ENCODE assay signal across 11 cellular contexts in genomic region chr17:7354262-7354781, GRCh38. TPM values are rescaled to one million over a fixed set of nuclear protein-coding genes. Genes with fewer than 3 reads are reported as not detected.
DNase-seq lines count a peak whose midpoint lies in the region; FAIRE-seq and TF ChIP-seq lines count a peak whose summit lies in the region.
"Had no signal": no experiment of that assay in that cellular context is flagged by ENCODE, and none has a peak within 500 bp of the region (broad histone marks: within the 10 kb centered on the region; RNA-seq: fewer than 3 reads in every experiment).

No MANE protein-coding gene starts in this region.

- DNase-seq in BJ (ENCODE audit: low read depth) (no peak), H54 (ENCODE audit: insufficient read length, low spot score) (peak; percentile 50), astrocyte of the spinal cord (ENCODE audit: low read depth, low spot score) (peak; percentile 48), mesendoderm (peak; percentile 52), SJCRH30 (no peak), NCI-H524 treated with DMSO at 0.1 percent for 48 hours (lab: John Stamatoyannopoulos, UW) (no peak), MV-4-11 (lab: John Stamatoyannopoulos, UW) (no peak)
- no peak for DNase-seq in central memory CD4-positive, alpha-beta T cell
- DNase-seq: NCI-H2107 had no signal

- H3K79me2 ChIP-seq in mesendoderm (ENCODE audit: control insufficient read depth, insufficient read depth, low read length): no peaks in the 10 kb centered on the region

- TF ChIP-seq POLR2A in H54 (IDR thresholded peaks at IDR 0.05; ENCODE audit: low read depth, low read length): no peak

- in situ Hi-C loops in astrocyte of the spinal cord (cut with HindIII; ENCODE audit: low sequenced_read_pairs): no loop called here

- H3K18ac ChIP-seq in mesendoderm (ENCODE audit: low read length): no peak overlapping the region

- H2BK120ac ChIP-seq in mesendoderm (ENCODE audit: low read depth, low read length): no peak overlapping the region

- H4K5ac ChIP-seq in mesendoderm (ENCODE audit: low read length): no peak overlapping the region

- peaks cover 5% of the 10 kb centered on the region for H3K4me1 ChIP-seq in mesendoderm (ENCODE audit: control insufficient read depth, low read depth, low read length)
- peaks cover 12% of the 10 kb centered on the region; the same call in 1 of the 2 replicates for H3K4me1 ChIP-seq in SJCRH30

- no peaks in the 10 kb centered on the region for H3K9me3 ChIP-seq in SJCRH30 (replicated peaks)
- H3K9me3 ChIP-seq: pancreas had no signal

- POLR2A ChIA-PET in BJ (lab: Charles Lee): interaction anchor here (1.0 kb wide), 1 partner anchor 50 kb away, joined by 3 read pairs; the partner anchor contains the start of gene TMEM256

- no peak overlapping the region for H2BK5ac ChIP-seq in mesendoderm (ENCODE audit: low read length)

- CTCF ChIA-PET in BJ (lab: Yijun Ruan, JAX): interaction anchor here (1.0 to 4.8 kb wide), 11 partner anchors 8 to 333 kb away, joined by 3 to 45 read pairs (median 22); partner anchors contain the start of genes SENP3, TMEM102, TMEM256 and TP53

- H3K23ac ChIP-seq in mesendoderm (ENCODE audit: low read length): no peak overlapping the region

- no peak overlapping the region for H4K8ac ChIP-seq in mesendoderm (ENCODE audit: low read depth, low read length)

- no peak for FAIRE-seq in H54 (lab: Jason Lieb, UNC)
- FAIRE-seq: pancreas had no signal

- H3K36me3 ChIP-seq in BJ (ENCODE audit: control insufficient read depth, insufficient read depth, low read length): no peaks in the 10 kb centered on the region
- no peaks in the 10 kb centered on the region for H3K36me3 ChIP-seq in mesendoderm (ENCODE audit: control insufficient read depth, insufficient read depth, low read length)
- no peaks in the 10 kb centered on the region for H3K36me3 ChIP-seq in SJCRH30
- H3K36me3 ChIP-seq: pancreas had no signal

- H3K27ac ChIP-seq in mesendoderm (ENCODE audit: low read depth, low read length): no peak overlapping the region
- H3K27ac ChIP-seq in SJCRH30: no peak overlapping the region
- H3K27ac ChIP-seq: pancreas had no signal

- H3K56ac ChIP-seq in mesendoderm (ENCODE audit: low read length): no peak overlapping the region

- H3K4ac ChIP-seq in mesendoderm (ENCODE audit: low read depth, low read length): no peak overlapping the region

- no peak overlapping the region for H3K4me2 ChIP-seq in mesendoderm (ENCODE audit: low read length)

- no CpG with 5 or more reads among the region's 8 CpGs for WGBS in mesendoderm (ENCODE audit: extremely low coverage, insufficient coverage, low lambda C conversion rate)

- H3K79me1 ChIP-seq in mesendoderm (ENCODE audit: low read length): no peaks in the 10 kb centered on the region

- no peak overlapping the region for H2BK15ac ChIP-seq in mesendoderm (replicated peaks; ENCODE audit: low read depth)

- TF ChIP-seq CTCF in BJ (IDR thresholded peaks at IDR 0.05; ENCODE audit: insufficient read depth, low read depth, low read length) (no peak), astrocyte of the spinal cord (IDR thresholded peaks at IDR 0.05; ENCODE audit: low read depth, low read length) (no peak)

- no peak overlapping the region for H2AK5ac ChIP-seq in mesendoderm (ENCODE audit: low read length)

- H3K9ac ChIP-seq in mesendoderm (ENCODE audit: low read length): no peak overlapping the region

- peak overlapping the region; percentile 8; the same call in 1 of the 2 replicates for H3K4me3 ChIP-seq in BJ (ENCODE audit: low read depth, low read length)
- H3K4me3 ChIP-seq in astrocyte of the spinal cord (ENCODE audit: low read depth, low read length): no peak overlapping the region
- no peak overlapping the region for H3K4me3 ChIP-seq in mesendoderm (ENCODE audit: low read length)
- H3K4me3 ChIP-seq in SJCRH30: no peak overlapping the region
- H3K4me3 ChIP-seq: pancreas had no signal

- H3K27me3 ChIP-seq in BJ (ENCODE audit: control insufficient read depth, insufficient read depth, low read length): no peaks in the 10 kb centered on the region
- no peaks in the 10 kb centered on the region for H3K27me3 ChIP-seq in mesendoderm (ENCODE audit: insufficient read depth, low read length, poor library complexity)
- no peaks in the 10 kb centered on the region for H3K27me3 ChIP-seq in SJCRH30
- H3K27me3 ChIP-seq: pancreas had no signal

RNA-seq across cellular contexts. Expression of gene TMEM95, which starts 0.6 kb away (rescaled TPM):
- polyA plus RNA-seq in BJ (2011; rRNA removed): not detected in 2 replicates
- not detected in 2 replicates for polyA minus RNA-seq in BJ (2011; rRNA and poly(A)+ RNA removed)
- polyA plus RNA-seq in mesendoderm (2013, experiment 1 of 2): not detected
- polyA plus RNA-seq in mesendoderm (2013, experiment 2 of 2): not detected
- total RNA-seq in SJCRH30 (2014; rRNA removed; shearing (Covaris generic)): not detected in 2 replicates
- total RNA-seq: pancreas had no signal
- polyA plus RNA-seq: adipose tissue, pancreas had no signal

RNA-seq across cellular contexts. Expression of gene KCTD11, which starts 2.4 kb away (rescaled TPM):
- 16.2 and 19.8 TPM in 2 replicates for polyA plus RNA-seq in BJ (2011; rRNA removed)
- polyA minus RNA-seq in BJ (2011; rRNA and poly(A)+ RNA removed): 11.7 and 15.9 TPM in 2 replicates
- polyA plus RNA-seq in mesendoderm (2013, experiment 1 of 2): 4.5 TPM
- polyA plus RNA-seq in mesendoderm (2013, experiment 2 of 2): 4.6 TPM
- total RNA-seq in SJCRH30 (2014; rRNA removed; shearing (Covaris generic)): 1.7 and 2.6 TPM in 2 replicates

RNA-seq across cellular contexts. Expression of gene ACAP1, which starts 18.0 kb away (rescaled TPM):
- 1.7 and 2.0 TPM in 2 replicates for polyA plus RNA-seq in BJ (2011; rRNA removed)
- 0.77 and 1.2 TPM in 2 replicates for polyA minus RNA-seq in BJ (2011; rRNA and poly(A)+ RNA removed)
- polyA plus RNA-seq in mesendoderm (2013, experiment 1 of 2): 21.2 TPM
- polyA plus RNA-seq in mesendoderm (2013, experiment 2 of 2): 18.4 TPM
- 0.20 and 0.67 TPM in 2 replicates for total RNA-seq in SJCRH30 (2014; rRNA removed; shearing (Covaris generic))

RNA-seq across cellular contexts. Expression of gene NEURL4, which starts 25.2 kb away (rescaled TPM):
- polyA plus RNA-seq in BJ (2011; rRNA removed): 8.0 and 14.9 TPM in 2 replicates
- polyA minus RNA-seq in BJ (2011; rRNA and poly(A)+ RNA removed): 12.9 and 14.8 TPM in 2 replicates
- polyA plus RNA-seq in mesendoderm (2013, experiment 1 of 2): 13.0 TPM
- polyA plus RNA-seq in mesendoderm (2013, experiment 2 of 2): 14.2 TPM
- total RNA-seq in SJCRH30 (2014; rRNA removed; shearing (Covaris generic)): 18.7 and 19.7 TPM in 2 replicates

RNA-seq across cellular contexts. Expression of gene TNK1, which starts 26.6 kb away (rescaled TPM):
- 1.7 and 2.2 TPM in 2 replicates for polyA plus RNA-seq in BJ (2011; rRNA removed)
- polyA minus RNA-seq in BJ (2011; rRNA and poly(A)+ RNA removed): 1.3 and 2.9 TPM in 2 replicates
- polyA plus RNA-seq in mesendoderm (2013, experiment 1 of 2): 1.7 TPM
- 1.8 TPM for polyA plus RNA-seq in mesendoderm (2013, experiment 2 of 2)
- total RNA-seq in SJCRH30 (2014; rRNA removed; shearing (Covaris generic)): not detected in 2 replicates

Comparison
In these comparisons a context has a peak if more than half of its experiments do, and no peak if none do; other contexts are left out.
1. DNase-seq: peak in H54 (single experiment), astrocyte of the spinal cord (single experiment) and mesendoderm (single experiment); none in BJ (single experiment), SJCRH30 (0 of 2), central memory CD4-positive, alpha-beta T cell (single experiment), NCI-H524 treated with DMSO at 0.1 percent for 48 hours (single experiment) and MV-4-11 (single experiment).